ENCODE assay signal across 2 cellular contexts in genomic region chr4:130141651-130142050, GRCh38.
"Had no signal": no experiment of that assay in that cellular context is flagged by ENCODE, and none has a peak within 500 bp of the region (broad histone marks: within the 10 kb centered on the region; RNA-seq: fewer than 3 reads in every experiment).

No MANE protein-coding gene starts in this region.

- DNase-seq: GDM1, GF-D8 had no signal
